ENCODE assay signal across 8 cellular contexts in the genomic region with DNA sequence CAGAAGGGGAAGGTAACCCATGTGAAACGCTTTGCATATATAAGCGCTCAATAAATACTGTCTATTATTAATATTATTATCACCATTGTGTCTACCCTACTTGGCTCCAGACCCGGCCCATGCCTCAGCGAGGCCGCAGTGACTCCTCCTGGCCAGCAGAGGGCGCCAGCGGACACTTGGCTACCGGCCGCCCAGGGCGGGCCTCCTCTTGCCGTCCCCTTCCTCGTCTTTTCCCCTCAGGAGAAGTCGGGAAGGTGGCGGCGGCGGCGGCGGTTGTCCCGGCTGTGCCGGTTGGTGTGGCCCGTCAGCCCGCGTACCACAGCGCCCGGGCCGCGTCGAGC. TPM values are rescaled to one million over a fixed set of nuclear protein-coding genes. Genes with fewer than 3 reads are reported as not detected.
A peak's percentile ranks its signal among the peaks of the same experiment; 100 is the strongest.
DNase-seq lines count a peak whose midpoint lies in the region; ATAC-seq, FAIRE-seq and TF ChIP-seq lines count a peak whose summit lies in the region.

Gene AGFG1, plus strand, starts transcription at position 233 of the 341 bp plus-strand sequence. CDS start 266 bp downstream, outside the sequence.

- H3K79me2 ChIP-seq in GM23338 (replicated peaks; ENCODE audit: insufficient read depth) = peaks cover 40% of the 10 kb centered on the region

- TF ChIP-seq CTCF in GM23338 (conservative IDR thresholded peaks at IDR 0.05; ENCODE audit: low read depth in 2 of 2) (peak; percentile 88 to 92), neutrophil (IDR thresholded peaks at IDR 0.05) (peak; percentile 99)

- peak within 1 kb of the TSS; percentile 90 for H3K4me2 ChIP-seq in GM23338

- no peaks in the 10 kb centered on the region for H3K9me3 ChIP-seq in neutrophil

- no peaks in the 10 kb centered on the region for H3K27me3 ChIP-seq in GM23338 (ENCODE audit: insufficient read depth)
- H3K27me3 ChIP-seq in neutrophil = no peaks in the 10 kb centered on the region

- peak within 1 kb of the TSS; percentile 97 for H3K4me3 Mint-ChIP-seq in GM23338

- H3K4me1 ChIP-seq in GM23338 (ENCODE audit: insufficient read depth) (peaks cover 18% of the 10 kb centered on the region), neutrophil (ENCODE audit: control insufficient read depth in 1 of 2, insufficient read depth in 1 of 2, low read depth in 1 of 2, low read length in 1 of 2) (peaks cover 36 to 59% of the 10 kb centered on the region in 2 experiments)

- H3K9me2 ChIP-seq in GM23338 (ENCODE audit: insufficient read depth) = no peaks in the 10 kb centered on the region

- H3K27ac ChIP-seq in GM23338 (ENCODE audit: low read depth) = peak within 1 kb of the TSS; percentile 82; the same call in 1 of the 2 replicates
- H3K27ac ChIP-seq in neutrophil = peak within 1 kb of the TSS; percentile 96
- peak within 1 kb of the TSS; percentile 70 for H3K27ac ChIP-seq in substantia nigra (ENCODE audit: low read depth, low read length, poor library complexity, severe bottlenecking)

- peaks cover 37% of the 10 kb centered on the region for H4K20me1 ChIP-seq in GM23338 (replicated peaks; ENCODE audit: insufficient read depth)

- H3K9me3 Mint-ChIP-seq in GM23338 = no peaks in the 10 kb centered on the region

- no peaks in the 10 kb centered on the region for H3K36me3 ChIP-seq in GM23338 (ENCODE audit: insufficient read depth)
- no peaks in the 10 kb centered on the region for H3K36me3 ChIP-seq in neutrophil

- peak within 1 kb of the TSS; percentile 57; the same call in 1 of the 2 replicates for H3K27ac Mint-ChIP-seq in GM23338

- no peak for FAIRE-seq in frontal cortex (lab: Jason Lieb, UNC)

- H3F3A ChIP-seq in GM23338 (replicated peaks; ENCODE audit: low read depth) = no peaks in the 10 kb centered on the region

- DNase-seq in GDM1 (lab: John Stamatoyannopoulos, UW) = peak; percentile 68
- peak; percentile 83 for DNase-seq in GM23338 (ENCODE audit: low spot score)
- peak; percentile 72 for DNase-seq in LHCN-M2 (ENCODE audit: low read depth)
- DNase-seq in SK-MEL-5 (ENCODE audit: low read depth, low spot score) = peak; percentile 80
- peak; percentile 68 to 81 (median 78) for DNase-seq in activated naive CD4-positive, alpha-beta T cell (lab: John Stamatoyannopoulos, UW)
- DNase-seq in frontal cortex (ENCODE audit: low spot score in 2 of 2) = peak; percentile 90 to 91
- DNase-seq in substantia nigra (lab: John Stamatoyannopoulos, UW) = peak; percentile 13 to 88 (median 78)

- peaks cover 7% of the 10 kb centered on the region for H3K27me3 Mint-ChIP-seq in GM23338 (ENCODE audit: insufficient read depth, low read depth, poor library complexity)

- peak; percentile 82 for ATAC-seq in GM23338

- H2AFZ ChIP-seq in GM23338 = peak within 1 kb of the TSS; percentile 95

- no peaks in the 10 kb centered on the region; the same call in 2 of the 3 replicates for H3K36me3 Mint-ChIP-seq in GM23338 (ENCODE audit: low read depth)

- in situ Hi-C loops in SK-MEL-5 (cut with HindIII; ENCODE audit: low pct_unique_long_range_greater_than_20kb, low sequenced_read_pairs) = no loop called here

- peaks cover 26% of the 10 kb centered on the region for H3K4me1 Mint-ChIP-seq in GM23338

- peak within 1 kb of the TSS; percentile 85 for H3K4me3 ChIP-seq in GM23338
- H3K4me3 ChIP-seq in neutrophil (ENCODE audit: low read depth in 1 of 2, low read length in 1 of 2) = peak within 1 kb of the TSS; percentile 63 to 76

TF ChIP-seq in GM23338, 12 proteins besides CTCF, POLR2A, EP300 and RAD21:
- no peak for TF ChIP-seq EZH2 (IDR thresholded peaks at IDR 0.05; ENCODE audit: low read depth, unreplicated experiment)
- no peak for TF ChIP-seq JUNB (IDR thresholded peaks at IDR 0.05; ENCODE audit: unreplicated experiment)
- TF ChIP-seq, protein P1, sequence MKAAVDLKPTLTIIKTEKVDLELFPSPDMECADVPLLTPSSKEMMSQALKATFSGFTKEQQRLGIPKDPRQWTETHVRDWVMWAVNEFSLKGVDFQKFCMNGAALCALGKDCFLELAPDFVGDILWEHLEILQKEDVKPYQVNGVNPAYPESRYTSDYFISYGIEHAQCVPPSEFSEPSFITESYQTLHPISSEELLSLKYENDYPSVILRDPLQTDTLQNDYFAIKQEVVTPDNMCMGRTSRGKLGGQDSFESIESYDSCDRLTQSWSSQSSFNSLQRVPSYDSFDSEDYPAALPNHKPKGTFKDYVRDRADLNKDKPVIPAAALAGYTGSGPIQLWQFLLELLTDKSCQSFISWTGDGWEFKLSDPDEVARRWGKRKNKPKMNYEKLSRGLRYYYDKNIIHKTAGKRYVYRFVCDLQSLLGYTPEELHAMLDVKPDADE (IDR thresholded peaks at IDR 0.05) = peak; percentile 38; the same call in 1 of the 2 replicates
- TF ChIP-seq, protein P2, sequence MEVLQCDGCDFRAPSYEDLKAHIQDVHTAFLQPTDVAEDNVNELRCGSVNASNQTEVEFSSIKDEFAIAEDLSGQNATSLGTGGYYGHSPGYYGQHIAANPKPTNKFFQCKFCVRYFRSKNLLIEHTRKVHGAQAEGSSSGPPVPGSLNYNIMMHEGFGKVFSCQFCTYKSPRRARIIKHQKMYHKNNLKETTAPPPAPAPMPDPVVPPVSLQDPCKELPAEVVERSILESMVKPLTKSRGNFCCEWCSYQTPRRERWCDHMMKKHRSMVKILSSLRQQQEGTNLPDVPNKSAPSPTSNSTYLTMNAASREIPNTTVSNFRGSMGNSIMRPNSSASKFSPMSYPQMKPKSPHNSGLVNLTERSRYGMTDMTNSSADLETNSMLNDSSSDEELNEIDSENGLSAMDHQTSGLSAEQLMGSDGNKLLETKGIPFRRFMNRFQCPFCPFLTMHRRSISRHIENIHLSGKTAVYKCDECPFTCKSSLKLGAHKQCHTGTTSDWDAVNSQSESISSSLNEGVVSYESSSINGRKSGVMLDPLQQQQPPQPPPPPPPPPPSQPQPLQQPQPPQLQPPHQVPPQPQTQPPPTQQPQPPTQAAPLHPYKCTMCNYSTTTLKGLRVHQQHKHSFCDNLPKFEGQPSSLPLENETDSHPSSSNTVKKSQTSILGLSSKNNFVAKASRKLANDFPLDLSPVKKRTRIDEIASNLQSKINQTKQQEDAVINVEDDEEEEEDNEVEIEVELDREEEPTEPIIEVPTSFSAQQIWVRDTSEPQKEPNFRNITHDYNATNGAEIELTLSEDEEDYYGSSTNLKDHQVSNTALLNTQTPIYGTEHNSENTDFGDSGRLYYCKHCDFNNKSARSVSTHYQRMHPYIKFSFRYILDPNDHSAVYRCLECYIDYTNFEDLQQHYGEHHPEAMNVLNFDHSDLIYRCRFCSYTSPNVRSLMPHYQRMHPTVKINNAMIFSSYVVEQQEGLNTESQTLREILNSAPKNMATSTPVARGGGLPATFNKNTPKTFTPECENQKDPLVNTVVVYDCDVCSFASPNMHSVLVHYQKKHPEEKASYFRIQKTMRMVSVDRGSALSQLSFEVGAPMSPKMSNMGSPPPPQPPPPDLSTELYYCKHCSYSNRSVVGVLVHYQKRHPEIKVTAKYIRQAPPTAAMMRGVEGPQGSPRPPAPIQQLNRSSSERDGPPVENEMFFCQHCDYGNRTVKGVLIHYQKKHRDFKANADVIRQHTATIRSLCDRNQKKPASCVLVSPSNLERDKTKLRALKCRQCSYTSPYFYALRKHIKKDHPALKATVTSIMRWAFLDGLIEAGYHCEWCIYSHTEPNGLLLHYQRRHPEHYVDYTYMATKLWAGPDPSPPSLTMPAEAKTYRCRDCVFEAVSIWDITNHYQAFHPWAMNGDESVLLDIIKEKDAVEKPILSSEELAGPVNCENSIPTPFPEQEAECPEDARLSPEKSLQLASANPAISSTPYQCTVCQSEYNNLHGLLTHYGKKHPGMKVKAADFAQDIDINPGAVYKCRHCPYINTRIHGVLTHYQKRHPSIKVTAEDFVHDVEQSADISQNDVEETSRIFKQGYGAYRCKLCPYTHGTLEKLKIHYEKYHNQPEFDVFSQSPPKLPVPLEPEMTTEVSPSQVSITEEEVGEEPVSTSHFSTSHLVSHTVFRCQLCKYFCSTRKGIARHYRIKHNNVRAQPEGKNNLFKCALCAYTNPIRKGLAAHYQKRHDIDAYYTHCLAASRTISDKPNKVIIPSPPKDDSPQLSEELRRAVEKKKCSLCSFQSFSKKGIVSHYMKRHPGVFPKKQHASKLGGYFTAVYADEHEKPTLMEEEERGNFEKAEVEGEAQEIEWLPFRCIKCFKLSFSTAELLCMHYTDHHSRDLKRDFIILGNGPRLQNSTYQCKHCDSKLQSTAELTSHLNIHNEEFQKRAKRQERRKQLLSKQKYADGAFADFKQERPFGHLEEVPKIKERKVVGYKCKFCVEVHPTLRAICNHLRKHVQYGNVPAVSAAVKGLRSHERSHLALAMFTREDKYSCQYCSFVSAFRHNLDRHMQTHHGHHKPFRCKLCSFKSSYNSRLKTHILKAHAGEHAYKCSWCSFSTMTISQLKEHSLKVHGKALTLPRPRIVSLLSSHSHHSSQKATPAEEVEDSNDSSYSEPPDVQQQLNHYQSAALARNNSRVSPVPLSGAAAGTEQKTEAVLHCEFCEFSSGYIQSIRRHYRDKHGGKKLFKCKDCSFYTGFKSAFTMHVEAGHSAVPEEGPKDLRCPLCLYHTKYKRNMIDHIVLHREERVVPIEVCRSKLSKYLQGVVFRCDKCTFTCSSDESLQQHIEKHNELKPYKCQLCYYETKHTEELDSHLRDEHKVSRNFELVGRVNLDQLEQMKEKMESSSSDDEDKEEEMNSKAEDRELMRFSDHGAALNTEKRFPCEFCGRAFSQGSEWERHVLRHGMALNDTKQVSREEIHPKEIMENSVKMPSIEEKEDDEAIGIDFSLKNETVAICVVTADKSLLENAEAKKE (CRISPR knock-in tag; IDR thresholded peaks at IDR 0.05) = no peak
- TF ChIP-seq POLR2AphosphoS5 (IDR thresholded peaks at IDR 0.05; ENCODE audit: low read depth) = peak; percentile 81

RNA-seq across cellular contexts. Expression of gene AGFG1, which starts in this region (rescaled TPM):
- total RNA-seq in GM23338 (2014; rRNA removed; shearing (Covaris generic)) = 96.4 and 113 TPM in 2 replicates
- 13.8 and 14.5 TPM in 2 replicates for polyA plus RNA-seq in GM23338 (2016; fragmentation: Nextera tagmentation; extraction: Ambion mirVana)
- 63.1 and 97.9 TPM in 2 replicates for total RNA-seq in LHCN-M2 (2014; rRNA removed)
- polyA plus RNA-seq in LHCN-M2 (2012) = 40.9 TPM
- total RNA-seq in SK-MEL-5 (2014; rRNA removed; shearing (Covaris generic)) = 113 and 134 TPM in 2 replicates
- 80.8 and 94.8 TPM in 2 replicates for polyA plus RNA-seq in SK-MEL-5 (2015; cell fraction: cytosol; rRNA removed)
- polyA plus RNA-seq in SK-MEL-5 (2015; cell fraction: nucleus; rRNA removed) = 65.6 and 82.8 TPM in 2 replicates
- 73.0 TPM for total RNA-seq in frontal cortex

Comparison
In these comparisons a context has a peak if more than half of its experiments do, and no peak if none do; other contexts are left out.
1. Peak in every context shown above with its lines: DNase-seq, ATAC-seq, H3K4me3 ChIP-seq and H3K27ac ChIP-seq.